ENCODE assay signal across 8 cellular contexts in genomic region chr10:87865201-87866025, GRCh38. TPM values are rescaled to one million over a fixed set of nuclear protein-coding genes. Genes with fewer than 3 reads are reported as not detected.
A peak's percentile ranks its signal among the peaks of the same experiment; 100 is the strongest.
DNase-seq lines count a peak whose midpoint lies in the region; ATAC-seq and TF ChIP-seq lines count a peak whose summit lies in the region.

No MANE protein-coding gene starts in this region.

- intact Hi-C loops in prostate gland (cut with DNase I) = loop anchor here (10.0 kb wide), 1 partner anchor 269 kb away; no protein-coding TSS in a partner anchor

- TF ChIP-seq CTCF in GM12864 (IDR thresholded peaks at IDR 0.05; ENCODE audit: low read depth, low read length, missing control alignments) (no peak), epithelial cell of proximal tubule (conservative IDR thresholded peaks at IDR 0.05; ENCODE audit: low read depth, low read length) (no peak), prostate gland (IDR thresholded peaks at IDR 0.05) (no peak)

- no peak for DNase-seq in GM12864 (ENCODE audit: low read depth)
- DNase-seq in OCI-M1 (lab: John Stamatoyannopoulos, UW) = peak; percentile 67
- no peak for DNase-seq in epithelial cell of proximal tubule (ENCODE audit: low read depth)
- no peak for DNase-seq in prostate gland (ENCODE audit: low spot score)
- no peak for DNase-seq in stimulated activated CD4-positive, alpha-beta T cell treated with anti-CD3 and anti-CD28 coated beads, Interleukin-12 subunit alpha, Interleukin-12 subunit beta, amount 100 ng/mL, for 4 hours
- DNase-seq in epidermal melanocyte (ENCODE audit: insufficient read length, low spot score) = no peak

- no peak for ATAC-seq in GM18870 (IDR thresholded peaks at IDR 0.05; ENCODE audit: unreplicated experiment)
- no peak for ATAC-seq in HG03442 (IDR thresholded peaks at IDR 0.05; ENCODE audit: unreplicated experiment)

- no peak for TF ChIP-seq POLR2A in prostate gland (IDR thresholded peaks at IDR 0.05)

- 2% methylated on average over 6 of the region's 6 CpGs for WGBS in prostate gland

- H3K4me3 ChIP-seq in GM12864 (ENCODE audit: low read depth, low read length) (peak overlapping the region; percentile 98), epithelial cell of proximal tubule (ENCODE audit: low read depth, low read length) (peak overlapping the region; percentile 72), prostate gland (peak overlapping the region; percentile 64 to 95)

- no peaks in the 10 kb centered on the region for H3K36me3 ChIP-seq in prostate gland

- H3K4me1 ChIP-seq in prostate gland (replicated peaks) = no peaks in the 10 kb centered on the region

- H3K27me3 ChIP-seq in prostate gland (replicated peaks; ENCODE audit: insufficient read depth) = no peaks in the 10 kb centered on the region

- H3K27ac ChIP-seq in prostate gland = peak overlapping the region; percentile 89 to 97

- H3K9me3 ChIP-seq in prostate gland = no peaks in the 10 kb centered on the region

RNA-seq across cellular contexts. Expression of gene PTEN, which starts 2.0 kb away (rescaled TPM):
- 33.4 and 34.5 TPM in 2 replicates for total RNA-seq in epithelial cell of proximal tubule
- total RNA-seq in prostate gland = 10 to 100 TPM; 85.8 to 90.2 TPM

RNA-seq across cellular contexts. Expression of gene KLLN, which starts 2.1 kb away (rescaled TPM):
- total RNA-seq in epithelial cell of proximal tubule (0.06 and 0.36 TPM in 2 replicates), prostate gland (1 to 10 TPM in 1 of 2 donors, under 1 TPM in 1; 0.55 to 1.1 TPM)

RNA-seq across cellular contexts. Expression of gene ATAD1, which starts 47.4 kb away (rescaled TPM):
- total RNA-seq in epithelial cell of proximal tubule (24.5 and 24.8 TPM in 2 replicates), prostate gland (10 to 100 TPM; 50.2 to 59.6 TPM)
